Comparison of ENCODE assay signal across 18 cellular contexts in genomic region chr9:97545507-97545906, GRCh38. TPM values are rescaled to one million over a fixed set of nuclear protein-coding genes. Genes with fewer than 3 reads are reported as not detected.
"Had no signal": no experiment of that assay in that cellular context is flagged by ENCODE, and none has a peak within 500 bp of the region (broad histone marks: within the 10 kb centered on the region; RNA-seq: fewer than 3 reads in every experiment).

No MANE protein-coding gene starts in this region.

- H3K27me3 ChIP-seq: pancreas, SJSA1, tibial nerve had no signal

- H3K27me3 Mint-ChIP-seq: activated naive CD8-positive, alpha-beta T cell had no signal

- H3K27ac ChIP-seq: foreskin keratinocyte, pancreas, SJSA1 had no signal

- H3K27ac Mint-ChIP-seq: activated naive CD8-positive, alpha-beta T cell; activated T-cell treated with anti-CD3 and anti-CD28 coated beads, Interleukin-2, amount 50 U/mL, for 72 hours; T-helper 1 cell treated with Interleukin-12 subunit alpha and Interleukin-12 subunit beta and Interleukin-4 antibody, amounts not matched to agents 30 μg/mL and 1 μg/mL, for 36 hours had no signal

- H3K4me1 Mint-ChIP-seq: naive thymus-derived CD4-positive, alpha-beta T cell had no signal

- ATAC-seq: activated CD4-positive, CD25-positive, alpha-beta regulatory T cell treated with anti-CD3 and anti-CD28 coated beads, Interleukin-2, amount 50 U/mL, for 24 hours; activated T-cell treated with anti-CD3 and anti-CD28 coated beads, Interleukin-2, amount 50 U/mL, for 72 hours; foreskin keratinocyte; naive thymus-derived CD4-positive, alpha-beta T cell; pancreas had no signal

- H3K9me3 Mint-ChIP-seq: activated T-cell treated with anti-CD3 and anti-CD28 coated beads, Interleukin-2, amount 50 U/mL, for 72 hours; T-helper 1 cell treated with Interleukin-12 subunit alpha and Interleukin-12 subunit beta and Interleukin-4 antibody, amounts not matched to agents 30 μg/mL and 1 μg/mL, for 36 hours had no signal

- H3K4me1 ChIP-seq: foreskin keratinocyte, SJSA1, tibial nerve had no signal

- DNase-seq: activated CD8-positive, alpha-beta memory T cell treated with anti-CD3 and anti-CD28 coated beads for 24 hours; activated gamma-delta T cell; activated T-cell treated with anti-CD3 and anti-CD28 coated beads, Interleukin-2, amount 50 U/mL, for 72 hours; dermis blood vessel endothelial cell; foreskin keratinocyte; mesenchymal stem cell; naive thymus-derived CD4-positive, alpha-beta T cell; pancreas; stimulated activated CD4-positive, alpha-beta T cell treated with anti-CD3 and anti-CD28 coated beads, Interleukin-12 subunit alpha, Interleukin-12 subunit beta, amount 100 ng/mL, for 4 hours; stimulated activated CD4-positive, alpha-beta T cell treated with anti-CD3 and anti-CD28 coated beads, Interleukin-1b, Interleukin-23, amount 100 ng/mL, for 48 hours; stimulated activated CD8-positive, alpha-beta memory T cell treated with anti-CD3 and anti-CD28 coated beads, Interleukin-4, amount 100 ng/mL, for 48 hours; stimulated activated naive CD4-positive, alpha-beta T cell had no signal

- H3K4me3 ChIP-seq: pancreas, SJSA1, tibial nerve had no signal

- H3K4me3 Mint-ChIP-seq: activated naive CD8-positive, alpha-beta T cell; activated T-cell treated with anti-CD3 and anti-CD28 coated beads, Interleukin-2, amount 50 U/mL, for 72 hours; naive thymus-derived CD4-positive, alpha-beta T cell; T-helper 1 cell treated with Interleukin-12 subunit alpha and Interleukin-12 subunit beta and Interleukin-4 antibody, amounts not matched to agents 30 μg/mL and 1 μg/mL, for 36 hours had no signal

- H3K36me3 Mint-ChIP-seq: activated naive CD8-positive, alpha-beta T cell; naive thymus-derived CD4-positive, alpha-beta T cell had no signal

- FAIRE-seq: bronchial epithelial cell, pancreas had no signal

- H3K9me3 ChIP-seq: pancreas, SJSA1 had no signal

- H3K36me3 ChIP-seq: pancreas, SJSA1 had no signal

RNA-seq across cellular contexts. Expression of gene TMOD1, which starts 44.0 kb away (rescaled TPM):
- total RNA-seq: bronchial epithelial cell, foreskin keratinocyte, SJSA1 had no signal
- polyA plus RNA-seq: foreskin keratinocyte had no signal
